Comparison of ENCODE assay signal across 10 cellular contexts in the genomic region with DNA sequence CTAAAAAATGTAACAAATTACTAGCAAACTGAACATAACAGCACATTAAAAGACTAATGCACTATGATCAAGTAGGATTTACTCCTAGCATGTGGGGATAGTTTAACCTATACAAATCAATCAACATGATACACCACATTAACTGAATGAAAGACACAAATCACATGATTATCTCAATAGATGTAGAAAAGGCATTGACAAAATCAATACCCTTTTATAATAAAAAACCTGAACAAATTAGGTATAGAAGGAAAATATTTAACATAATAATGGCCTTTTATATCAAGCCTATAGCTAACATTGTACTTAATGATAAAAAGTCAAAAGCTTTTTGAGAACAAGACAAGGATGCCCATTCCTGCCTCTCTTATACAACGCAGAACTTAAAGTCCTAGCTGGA.
"Had no signal": no experiment of that assay in that cellular context is flagged by ENCODE, and none has a peak within 500 bp of the region (broad histone marks: within the 10 kb centered on the region; RNA-seq: fewer than 3 reads in every experiment).

No MANE protein-coding gene starts in this region.

- H3K36me3 ChIP-seq: HAP-1 had no signal

- H3K9me3 ChIP-seq: HAP-1 had no signal

- H3K4me2 ChIP-seq: GM23338 had no signal

- DNase-seq: GM23248, GOT3, H7, H9, HCEC 1CT, HFFc6 had no signal

- H3K4me3 ChIP-seq: GM23248, GM23338, HAP-1 had no signal

- H3K27ac ChIP-seq: GM23248 had no signal

- ATAC-seq: GM23338, HCT116 had no signal

- H2AFZ ChIP-seq: GM23248, GM23338 had no signal

- H3K4me1 ChIP-seq: HAP-1 had no signal

- H3K9ac ChIP-seq: GM23248 had no signal

- FAIRE-seq: H54 had no signal
